In the genomic region with DNA sequence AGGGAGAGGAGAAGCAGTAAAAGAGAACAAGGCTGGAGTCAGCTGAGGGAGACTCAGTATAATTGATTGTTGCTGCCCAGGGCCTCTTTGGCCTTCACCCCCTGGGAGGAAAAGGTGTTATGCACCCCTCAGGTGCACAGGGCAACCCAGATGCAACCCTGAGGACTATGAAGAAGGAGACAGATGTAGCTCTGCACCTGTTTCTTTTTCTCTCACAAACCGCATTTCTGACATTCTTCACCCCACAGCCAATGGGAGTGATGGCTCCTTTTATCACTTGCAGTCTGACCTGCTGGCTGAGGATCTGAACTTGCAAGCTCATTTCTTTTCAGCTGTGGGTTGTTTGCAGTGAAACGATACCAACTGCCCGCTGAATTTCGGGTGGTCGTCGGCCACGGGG, we compare ENCODE assay signal across 14 cellular contexts.
"Had no signal": no experiment of that assay in that cellular context is flagged by ENCODE, and none has a peak within 500 bp of the region (broad histone marks: within the 10 kb centered on the region; RNA-seq: fewer than 3 reads in every experiment).

No MANE protein-coding gene starts in this region.

- H3K4me1 ChIP-seq: esophagus muscularis mucosa, right lobe of liver had no signal

- H3K9me3 ChIP-seq: adrenal gland, esophagus muscularis mucosa, lower lobe of right lung, ovary, right lobe of liver, suprapubic skin had no signal

- H3K36me3 ChIP-seq: adrenal gland, esophagus muscularis mucosa, lower lobe of right lung, ovary, right lobe of liver, suprapubic skin had no signal

- H3K4me1 Mint-ChIP-seq: activated CD8-positive, alpha-beta memory T cell treated with anti-CD3 and anti-CD28 coated beads, Interleukin-2, amount 10 ng/mL, durations not matched to agents 7 days and 5 days; activated naive CD4-positive, alpha-beta T cell treated with anti-CD3 and anti-CD28 coated beads, Interleukin-2, amount 50 U/mL, for 24 hours had no signal

- H3K4me2 ChIP-seq: hepatocyte had no signal

- H3K27ac Mint-ChIP-seq: activated CD4-positive, alpha-beta memory T cell treated with anti-CD3 and anti-CD28 coated beads for 36 hours; activated CD8-positive, alpha-beta memory T cell treated with anti-CD3 and anti-CD28 coated beads, Interleukin-2, amount 10 ng/mL, durations not matched to agents 7 days and 5 days; activated naive CD4-positive, alpha-beta T cell treated with anti-CD3 and anti-CD28 coated beads, Interleukin-2, amount 50 U/mL, for 24 hours; mesothelial cell of epicardium had no signal

- DNase-seq: activated CD4-positive, alpha-beta memory T cell treated with anti-CD3 and anti-CD28 coated beads for 36 hours; activated CD8-positive, alpha-beta memory T cell treated with anti-CD3 and anti-CD28 coated beads, Interleukin-2, amount 10 ng/mL, durations not matched to agents 7 days and 5 days; activated T-cell treated with anti-CD3 and anti-CD28 coated beads, Interleukin-2, amount 50 U/mL, for 1 hour; adrenal gland; lower lobe of right lung; ovary; right lobe of liver; stimulated activated naive CD8-positive, alpha-beta T cell treated with anti-CD3 and anti-CD28 coated beads, Interleukin-15, Interleukin-2, amounts not matched to agents 100 U/mL and 50 U/mL, for 24 hours; trophoblast cell had no signal

- H3K27ac ChIP-seq: adrenal gland, esophagus muscularis mucosa, hepatocyte, lower lobe of right lung, ovary, right lobe of liver, suprapubic skin had no signal

- H3K27me3 Mint-ChIP-seq: activated naive CD4-positive, alpha-beta T cell treated with anti-CD3 and anti-CD28 coated beads, Interleukin-2, amount 50 U/mL, for 24 hours had no signal

- H3K36me3 Mint-ChIP-seq: activated CD4-positive, alpha-beta memory T cell treated with anti-CD3 and anti-CD28 coated beads for 36 hours; activated CD8-positive, alpha-beta memory T cell treated with anti-CD3 and anti-CD28 coated beads, Interleukin-2, amount 10 ng/mL, durations not matched to agents 7 days and 5 days; activated naive CD4-positive, alpha-beta T cell treated with anti-CD3 and anti-CD28 coated beads, Interleukin-2, amount 50 U/mL, for 24 hours; mesothelial cell of epicardium had no signal

- H3K27me3 ChIP-seq: adrenal gland, esophagus muscularis mucosa, hepatocyte, ovary, right lobe of liver, suprapubic skin had no signal

- H3K4me3 Mint-ChIP-seq: activated CD4-positive, alpha-beta memory T cell treated with anti-CD3 and anti-CD28 coated beads for 36 hours; activated CD8-positive, alpha-beta memory T cell treated with anti-CD3 and anti-CD28 coated beads, Interleukin-2, amount 10 ng/mL, durations not matched to agents 7 days and 5 days; activated naive CD4-positive, alpha-beta T cell treated with anti-CD3 and anti-CD28 coated beads, Interleukin-2, amount 50 U/mL, for 24 hours; mesothelial cell of epicardium had no signal

- H3K9me3 Mint-ChIP-seq: activated CD4-positive, alpha-beta memory T cell treated with anti-CD3 and anti-CD28 coated beads for 36 hours; activated naive CD4-positive, alpha-beta T cell treated with anti-CD3 and anti-CD28 coated beads, Interleukin-2, amount 50 U/mL, for 24 hours; mesothelial cell of epicardium had no signal

- H2AFZ ChIP-seq: hepatocyte had no signal

- H3K79me2 ChIP-seq: hepatocyte had no signal

- H3K4me3 ChIP-seq: adrenal gland, esophagus muscularis mucosa, hepatocyte, lower lobe of right lung, ovary, right lobe of liver, suprapubic skin had no signal

- ATAC-seq: activated CD8-positive, alpha-beta memory T cell treated with anti-CD3 and anti-CD28 coated beads, Interleukin-2, amount 10 ng/mL, durations not matched to agents 7 days and 5 days; lower lobe of right lung; right lobe of liver; stimulated activated naive CD8-positive, alpha-beta T cell treated with anti-CD3 and anti-CD28 coated beads, Interleukin-15, Interleukin-2, amounts not matched to agents 100 U/mL and 50 U/mL, for 24 hours had no signal
